In the genomic region with DNA sequence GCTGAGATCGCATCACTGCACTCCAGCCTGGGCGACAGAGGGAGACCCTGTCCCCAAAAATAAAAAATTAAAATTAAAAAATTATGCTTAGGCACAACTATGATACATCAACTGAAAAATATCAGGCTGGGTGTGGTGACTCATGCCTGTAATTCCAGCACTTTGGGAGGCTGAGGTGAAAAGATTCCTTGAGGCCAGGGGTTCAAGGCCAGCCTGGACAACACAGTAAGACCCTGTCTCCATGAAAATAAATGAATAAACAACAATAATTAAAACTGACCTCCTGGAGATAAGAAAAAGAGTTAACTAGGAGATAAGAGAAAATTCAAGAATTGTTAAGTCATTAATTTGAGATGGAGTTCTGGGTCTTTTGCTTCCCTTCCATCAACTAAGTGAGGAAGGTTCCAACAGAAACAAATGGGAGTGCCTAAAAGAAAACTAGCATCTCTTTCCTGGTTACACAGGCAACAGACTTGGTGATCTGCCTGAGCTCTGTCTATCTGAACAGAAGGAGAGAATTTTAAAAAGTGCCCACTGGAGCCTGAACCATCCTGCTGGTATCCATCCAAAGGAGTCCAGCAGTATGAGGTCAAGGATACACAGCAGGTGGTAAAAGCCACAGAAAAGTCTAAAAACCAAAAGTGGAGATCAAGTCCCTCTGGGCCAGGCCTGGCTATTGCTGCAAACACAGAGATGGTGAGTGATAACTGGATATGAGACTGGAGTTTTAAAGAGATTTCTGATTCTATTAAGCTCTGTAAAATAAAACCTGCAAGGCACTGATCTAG, we compare ENCODE assay signal across 1 cellular context.
TF ChIP-seq lines count a peak whose summit lies in the region.

No MANE protein-coding gene starts in this region.

TF ChIP-seq in A549, 52 proteins besides CTCF, POLR2A, EP300 and RAD21:
- TF ChIP-seq HDAC2 (IDR thresholded peaks at IDR 0.05) (no peak), BHLHE40 (IDR thresholded peaks at IDR 0.05; ENCODE audit: low read depth, low read length) (no peak), HOXB5 (CRISPR knock-in tag; IDR thresholded peaks at IDR 0.05) (no peak), FOSL2 (IDR thresholded peaks at IDR 0.05) (no peak), FOSL2 (CRISPR knock-in tag; IDR thresholded peaks at IDR 0.05) (peak; percentile 32; the same call in 1 of the 2 replicates)
- TF ChIP-seq, protein P1, sequence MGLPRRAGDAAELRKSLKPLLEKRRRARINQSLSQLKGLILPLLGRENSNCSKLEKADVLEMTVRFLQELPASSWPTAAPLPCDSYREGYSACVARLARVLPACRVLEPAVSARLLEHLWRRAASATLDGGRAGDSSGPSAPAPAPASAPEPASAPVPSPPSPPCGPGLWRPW (IDR thresholded peaks at IDR 0.05) = no peak
